30 cellular contexts compared by ENCODE assay signal in the genomic region with DNA sequence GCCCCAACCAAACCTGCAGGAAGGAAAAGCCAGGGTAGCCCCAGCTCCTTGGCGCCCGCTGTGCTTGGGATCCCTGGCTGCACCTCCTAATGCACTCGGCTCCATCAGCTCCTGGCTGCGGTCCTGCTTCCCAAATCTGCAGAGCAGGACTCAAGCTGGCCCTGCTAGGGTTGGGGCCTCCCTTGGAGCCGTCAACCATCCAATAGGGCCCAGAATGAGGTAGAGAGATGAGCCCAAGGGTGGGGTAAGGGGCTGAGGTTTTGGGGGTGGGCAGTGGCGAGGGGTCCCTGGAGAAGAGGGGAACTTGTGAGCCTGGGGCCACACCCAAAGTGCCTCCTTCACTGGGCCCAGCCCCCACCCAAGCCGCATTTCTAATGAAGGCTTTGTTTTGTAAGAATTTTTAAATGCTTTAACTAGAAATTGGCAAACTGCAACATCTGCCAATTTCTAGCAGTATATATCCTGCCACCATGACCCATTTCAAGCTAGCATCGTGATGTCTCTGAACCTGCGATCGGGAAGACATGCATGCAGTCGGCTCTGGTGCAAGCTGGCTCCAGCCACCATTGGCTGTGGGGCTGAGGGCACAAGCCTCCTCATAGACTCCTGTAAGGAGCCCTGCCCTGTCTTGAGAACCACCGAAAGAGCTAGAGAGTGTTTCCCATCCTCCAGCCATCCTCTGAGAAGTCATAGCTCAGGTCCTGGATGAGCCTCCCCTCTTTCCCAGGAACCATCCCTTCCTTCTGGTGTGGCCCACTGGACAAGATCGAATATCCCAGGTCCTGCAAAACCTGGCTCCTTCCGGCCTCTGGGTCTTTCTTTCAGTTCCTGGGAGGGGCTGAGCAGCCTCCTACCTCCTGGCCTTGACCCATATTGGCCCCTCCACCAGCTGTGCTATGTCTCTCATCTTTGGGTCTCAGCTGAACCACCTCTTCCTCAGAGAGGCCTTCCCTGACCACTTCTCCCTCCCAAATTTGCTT. TPM values are rescaled to one million over a fixed set of nuclear protein-coding genes. Genes with fewer than 3 reads are reported as not detected.
DNase-seq lines count a peak whose midpoint lies in the region; ATAC-seq and TF ChIP-seq lines count a peak whose summit lies in the region.
"Had no signal": no experiment of that assay in that cellular context is flagged by ENCODE, and none has a peak within 500 bp of the region (broad histone marks: within the 10 kb centered on the region; RNA-seq: fewer than 3 reads in every experiment).

No MANE protein-coding gene starts in this region.

- H3K4me1 Mint-ChIP-seq in endodermal cell (no peaks in the 10 kb centered on the region), type B pancreatic cell (ENCODE audit: unreplicated experiment) (peaks cover 23% of the 10 kb centered on the region)

- no peaks in the 10 kb centered on the region for H3K9me3 ChIP-seq in Panc1 (ENCODE audit: control insufficient read depth, insufficient read depth, low read depth, low read length)
- no peaks in the 10 kb centered on the region for H3K9me3 ChIP-seq in endodermal cell (ENCODE audit: control insufficient read depth, low read length)
- H3K9me3 ChIP-seq: heart left ventricle, prostate gland, tibial artery had no signal

- no peak for ATAC-seq in Panc1
- ATAC-seq: GM12878, left colon had no signal

- TF ChIP-seq CTCF in Panc1 (IDR thresholded peaks at IDR 0.05) (no peak), endodermal cell (conservative IDR thresholded peaks at IDR 0.05) (no peak), type B pancreatic cell (conservative IDR thresholded peaks at IDR 0.05) (no peak)

- in situ Hi-C loops in Panc1 (cut with HindIII; ENCODE audit: low pct_unique_long_range_greater_than_20kb, low sequenced_read_pairs), result no loop called here

- H3K27me3 Mint-ChIP-seq in endodermal cell (ENCODE audit: insufficient read depth) (peaks cover 14% of the 10 kb centered on the region), type B pancreatic cell (peaks cover 16% of the 10 kb centered on the region)
- H3K27me3 Mint-ChIP-seq: stimulated activated naive CD8-positive, alpha-beta T cell treated with anti-CD3 and anti-CD28 coated beads, Interleukin-15, Interleukin-2, amounts not matched to agents 100 ng/mL and 50 ng/mL, for 24 hours had no signal

- intact Hi-C loops in Panc1 (cut with micrococcal nuclease; ENCODE audit: unreplicated experiment), result no loop called here
- intact Hi-C loops in posterior vena cava (cut with DNase I), result no loop called here

- H3K9ac ChIP-seq in endodermal cell (ENCODE audit: extremely low read depth, low read length, poor library complexity, severe bottlenecking), result no peak overlapping the region
- H3K9ac ChIP-seq: neural progenitor cell had no signal

- no peak overlapping the region for H3K27ac Mint-ChIP-seq in endodermal cell
- H3K27ac Mint-ChIP-seq in type B pancreatic cell, result no peak overlapping the region
- H3K27ac Mint-ChIP-seq: mesothelial cell of epicardium; neural progenitor cell; stimulated activated naive CD8-positive, alpha-beta T cell treated with anti-CD3 and anti-CD28 coated beads, Interleukin-15, Interleukin-2, amounts not matched to agents 100 ng/mL and 50 ng/mL, for 24 hours had no signal

- no peaks in the 10 kb centered on the region for H3K27me3 ChIP-seq in Panc1 (ENCODE audit: control insufficient read depth, insufficient read depth, low read length)
- no peaks in the 10 kb centered on the region for H3K27me3 ChIP-seq in endodermal cell (ENCODE audit: control insufficient read depth, insufficient read depth, low read length, poor library complexity, severe bottlenecking)
- H3K27me3 ChIP-seq: cardiac muscle cell, dorsolateral prefrontal cortex, heart left ventricle, neural progenitor cell had no signal

- no peaks in the 10 kb centered on the region for H3K9me3 Mint-ChIP-seq in endodermal cell
- no peaks in the 10 kb centered on the region for H3K9me3 Mint-ChIP-seq in type B pancreatic cell
- H3K9me3 Mint-ChIP-seq: mesothelial cell of epicardium; stimulated activated naive CD8-positive, alpha-beta T cell treated with anti-CD3 and anti-CD28 coated beads, Interleukin-15, Interleukin-2, amounts not matched to agents 100 ng/mL and 50 ng/mL, for 24 hours had no signal

- H3K4me3 Mint-ChIP-seq in endodermal cell (no peak overlapping the region), type B pancreatic cell (no peak overlapping the region)
- H3K4me3 Mint-ChIP-seq: mesothelial cell of epicardium; neural progenitor cell; stimulated activated naive CD8-positive, alpha-beta T cell treated with anti-CD3 and anti-CD28 coated beads, Interleukin-15, Interleukin-2, amounts not matched to agents 100 ng/mL and 50 ng/mL, for 24 hours had no signal

- H3K27ac ChIP-seq in Panc1 (ENCODE audit: low read length) (peak overlapping the region; percentile 29; the same call in 1 of the 2 replicates), endodermal cell (ENCODE audit: low read depth, low read length) (no peak overlapping the region)
- H3K27ac ChIP-seq: cardiac muscle cell, dorsolateral prefrontal cortex, heart left ventricle, neural progenitor cell, prostate gland, tibial artery had no signal

- H3K36me3 ChIP-seq in Panc1 (ENCODE audit: control insufficient read depth, insufficient read depth, low read length) (no peaks in the 10 kb centered on the region), endodermal cell (ENCODE audit: control insufficient read depth, insufficient read depth, low read length) (no peaks in the 10 kb centered on the region)
- H3K36me3 ChIP-seq: cardiac muscle cell, heart left ventricle, neural progenitor cell, prostate gland, tibial artery had no signal

- no TSS peak for BruUV-seq in Panc1 (replicated peaks; lab: Mats Ljungman, UMichigan)

- no peak overlapping the region for H3K4me3 ChIP-seq in Panc1 (ENCODE audit: low read depth in 2 of 2, low read length in 2 of 2)
- no peak overlapping the region for H3K4me3 ChIP-seq in endodermal cell (ENCODE audit: low read length)
- H3K4me3 ChIP-seq: cardiac muscle cell, dorsolateral prefrontal cortex, GM12878, heart left ventricle, neural progenitor cell, prostate gland, skin epidermis, tibial artery had no signal

- CTCF ChIA-PET in Panc1 (lab: Charles Lee), result no interaction called here

- POLR2A ChIA-PET in Panc1 (lab: Charles Lee), result no interaction called here

- H3K36me3 Mint-ChIP-seq in endodermal cell (ENCODE audit: low read depth), result no peaks in the 10 kb centered on the region
- H3K36me3 Mint-ChIP-seq in type B pancreatic cell, result peaks cover under 1% of the 10 kb centered on the region
- H3K36me3 Mint-ChIP-seq: mesothelial cell of epicardium, neural progenitor cell had no signal

- H3K4me1 ChIP-seq in Panc1 (ENCODE audit: control insufficient read depth, insufficient read depth, low read length) (peaks cover 6% of the 10 kb centered on the region), endodermal cell (ENCODE audit: control insufficient read depth, insufficient read depth, low read length) (peaks cover 7% of the 10 kb centered on the region)

- peak; percentile 7 for DNase-seq in activated CD8-positive, alpha-beta memory T cell treated with anti-CD3 and anti-CD28 coated beads, Interleukin-2, amount 50 U/mL, for 4 hours
- DNase-seq in activated CD8-positive, alpha-beta memory T cell treated with anti-CD3 and anti-CD28 coated beads for 24 hours, result no peak
- no peak for DNase-seq in Panc1 (ENCODE audit: low read depth, low spot score)
- DNase-seq in endodermal cell, result peak; percentile 41
- peak; percentile 67 for DNase-seq in posterior vena cava (ENCODE audit: low spot score)
- no peak for DNase-seq in type B pancreatic cell (ENCODE audit: extremely low spot score, unreplicated experiment)
- DNase-seq in GOT3 (lab: John Stamatoyannopoulos, UW), result no peak
- DNase-seq in middle frontal gyrus (ENCODE audit: extremely low spot score, low spot score), result no peak
- DNase-seq: activated CD4-positive, alpha-beta T cell treated with anti-CD3 and anti-CD28 coated beads for 1 hour; activated effector memory CD4-positive, alpha-beta T cell treated with anti-CD3 and anti-CD28 coated beads, Interleukin-2, amount 50 U/mL, for 16 hours; AML-193; COR-L47; DMS79; Kasumi-1; NCI-H187; NCI-H748 treated with DMSO at 0.1 percent for 48 hours; stimulated activated CD4-positive, alpha-beta T cell treated with anti-CD3 and anti-CD28 coated beads, Interleukin-2, amount 100 ng/mL, for 24 hours; SW 1271 had no signal

- 90 to 91% methylated on average over 6 to 14 of the region's 14 CpGs for WGBS in endodermal cell (ENCODE audit: insufficient coverage in 1 of 2, insufficient read length in 1 of 2), 2 experiments

RNA-seq across cellular contexts. Expression of a gene that starts 15.5 kb away (rescaled TPM):
- 25.0 TPM for total RNA-seq in Panc1 (2021; ENCODE audit: unreplicated experiment)
- 24.0 TPM for polyA plus RNA-seq in Panc1 (2012; ENCODE audit: insufficient read length)
- 10 to 100 TPM; 15.5 to 16.9 TPM for total RNA-seq in endodermal cell
- polyA plus RNA-seq in endodermal cell (2013, experiment 1 of 2), result 17.3 TPM
- 18.8 TPM for polyA plus RNA-seq in endodermal cell (2013, experiment 2 of 2)
- total RNA-seq in posterior vena cava, result 1 to 10 TPM; 1.8 to 6.3 TPM
- total RNA-seq in type B pancreatic cell (ENCODE audit: low replicate concordance), result 23.2 and 26.2 TPM in 2 replicates

RNA-seq across cellular contexts. Expression of a gene that starts 22.8 kb away (rescaled TPM):
- 1.0 TPM for total RNA-seq in Panc1 (2021; ENCODE audit: unreplicated experiment)
- 0.59 TPM for polyA plus RNA-seq in Panc1 (2012; ENCODE audit: insufficient read length)
- under 1 TPM; 0.15 to 0.42 TPM for total RNA-seq in endodermal cell
- 1.1 TPM for polyA plus RNA-seq in endodermal cell (2013, experiment 1 of 2)
- 1.5 TPM for polyA plus RNA-seq in endodermal cell (2013, experiment 2 of 2)
- 1 to 10 TPM; 1.2 to 1.3 TPM for total RNA-seq in posterior vena cava
- 0.12 and 0.68 TPM in 2 replicates for total RNA-seq in type B pancreatic cell (ENCODE audit: low replicate concordance)
- total RNA-seq: A172 had no signal
- polyA plus RNA-seq: cardiac muscle cell had no signal

RNA-seq across cellular contexts. Expression of a gene that starts 39.7 kb away (rescaled TPM):
- total RNA-seq in Panc1 (2021; ENCODE audit: unreplicated experiment), result 0.08 TPM
- polyA plus RNA-seq in Panc1 (2012; ENCODE audit: insufficient read length), result not detected
- total RNA-seq in endodermal cell, result under 1 TPM; 0.11 to 0.20 TPM
- 0.14 TPM for polyA plus RNA-seq in endodermal cell (2013, experiment 1 of 2)
- polyA plus RNA-seq in endodermal cell (2013, experiment 2 of 2), result 0.12 TPM
- not detected for total RNA-seq in posterior vena cava
- 2.4 and 3.4 TPM in 2 replicates for total RNA-seq in type B pancreatic cell (ENCODE audit: low replicate concordance)
- total RNA-seq: A172 had no signal
- polyA plus RNA-seq: cardiac muscle cell, heart left ventricle had no signal

Comparison
In these comparisons a context has a peak if more than half of its experiments do, and no peak if none do; other contexts are left out.
1. DNase-seq: peak in activated CD8-positive, alpha-beta memory T cell treated with anti-CD3 and anti-CD28 coated beads, Interleukin-2, amount 50 U/mL, for 4 hours (single experiment), endodermal cell (single experiment) and posterior vena cava (single experiment); none in activated CD8-positive, alpha-beta memory T cell treated with anti-CD3 and anti-CD28 coated beads for 24 hours (single experiment), Panc1 (single experiment), type B pancreatic cell (single experiment), GOT3 (single experiment) and middle frontal gyrus (single experiment).